In the genomic region with DNA sequence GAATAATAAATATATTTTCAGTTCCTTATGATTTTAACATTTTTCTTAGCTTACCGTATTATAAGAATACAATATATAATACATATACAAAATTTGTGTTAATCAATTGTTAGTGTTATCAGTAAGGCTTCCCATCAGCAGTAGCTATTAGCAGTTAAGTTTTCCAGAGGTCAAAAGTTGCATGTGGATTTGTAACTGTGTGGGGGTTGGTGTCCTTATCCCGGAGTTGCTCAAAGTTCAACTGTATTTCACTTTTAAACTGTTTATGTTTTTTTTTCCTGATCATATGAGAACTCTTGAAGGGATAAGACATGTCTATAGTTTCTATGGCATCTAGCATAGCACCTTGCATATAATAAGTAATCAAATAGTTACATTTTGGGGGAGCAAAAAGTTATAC, we compare ENCODE assay signal across 24 cellular contexts.
"Had no signal": no experiment of that assay in that cellular context is flagged by ENCODE, and none has a peak within 500 bp of the region (broad histone marks: within the 10 kb centered on the region; RNA-seq: fewer than 3 reads in every experiment).

No MANE protein-coding gene starts in this region.

- H3K27me3 ChIP-seq: colonic mucosa, esophagus squamous epithelium, gastrocnemius medialis, heart left ventricle had no signal

- H3K4me1 Mint-ChIP-seq: endodermal cell, mesothelial cell of epicardium, naive B cell had no signal

- DNase-seq: colonic mucosa; cortex of kidney; effector CD8-positive, alpha-beta T cell; effector memory CD8-positive, alpha-beta T cell; endodermal cell; erythroblast; esophagus squamous epithelium; foreskin melanocyte; gastrocnemius medialis; heart left ventricle; hippocampal formation; left cardiac atrium; left ventricle myocardium inferior; lower lobe of right lung; mesenchymal stem cell; mucosa of descending colon; naive B cell had no signal

- H3K4me1 ChIP-seq: colonic mucosa, esophagus squamous epithelium, gastrocnemius medialis, heart left ventricle, left ventricle myocardium inferior, lower lobe of right lung had no signal

- H3K27ac ChIP-seq: colonic mucosa, epithelial cell of prostate, esophagus squamous epithelium, gastrocnemius medialis, heart left ventricle, left ventricle myocardium inferior, lower lobe of right lung had no signal

- H3K36me3 Mint-ChIP-seq: mesothelial cell of epicardium, naive B cell had no signal

- ATAC-seq: effector memory CD8-positive, alpha-beta T cell; esophagus mucosa; gastrocnemius medialis; heart left ventricle; left cardiac atrium; lower lobe of right lung; mucosa of descending colon had no signal

- H3K4me3 Mint-ChIP-seq: dendritic cell treated with granulocyte-macrophage colony-stimulating factor and Interleukin-4, amounts not matched to agents 40 ng/mL and 50 ng/mL, for 4 days; effector memory CD8-positive, alpha-beta T cell; endodermal cell; mesothelial cell of epicardium; naive B cell had no signal

- H3K9me3 ChIP-seq: colonic mucosa, esophagus squamous epithelium, gastrocnemius medialis, heart left ventricle, left ventricle myocardium inferior, lower lobe of right lung, mucosa of descending colon had no signal

- H3K36me3 ChIP-seq: colonic mucosa, esophagus squamous epithelium, gastrocnemius medialis, heart left ventricle, left ventricle myocardium inferior, lower lobe of right lung had no signal

- FAIRE-seq: endometrium, islet of Langerhans, keratinocyte had no signal

- H3K9me3 Mint-ChIP-seq: dendritic cell treated with granulocyte-macrophage colony-stimulating factor and Interleukin-4, amounts not matched to agents 40 ng/mL and 50 ng/mL, for 4 days; effector memory CD8-positive, alpha-beta T cell; endodermal cell; mesothelial cell of epicardium; naive B cell had no signal

- H3K27ac Mint-ChIP-seq: dendritic cell treated with granulocyte-macrophage colony-stimulating factor and Interleukin-4, amounts not matched to agents 40 ng/mL and 50 ng/mL, for 4 days; effector memory CD8-positive, alpha-beta T cell; endodermal cell; mesothelial cell of epicardium; naive B cell had no signal

- H3K4me3 ChIP-seq: colonic mucosa, esophagus squamous epithelium, gastrocnemius medialis, heart left ventricle, left ventricle myocardium inferior, lower lobe of right lung, mucosa of descending colon had no signal
